In genomic region chr19:10891360-10892108, GRCh38 we compare ENCODE assay signal across 12 cellular contexts. TPM values are rescaled to one million over a fixed set of nuclear protein-coding genes. Genes with fewer than 3 reads are reported as not detected.
A peak's percentile ranks its signal among the peaks of the same experiment; 100 is the strongest.
DNase-seq lines count a peak whose midpoint lies in the region; ATAC-seq and TF ChIP-seq lines count a peak whose summit lies in the region.
"Had no signal": no experiment of that assay in that cellular context is flagged by ENCODE, and none has a peak within 500 bp of the region (broad histone marks: within the 10 kb centered on the region; RNA-seq: fewer than 3 reads in every experiment).

No MANE protein-coding gene starts in this region.

- DNase-seq in NCI-H1417 treated with DMSO at 0.1 percent for 48 hours (lab: John Stamatoyannopoulos, UW) (peak; percentile 63), body of pancreas (peak in 3 of 4 donors; percentile 21 to 52 (median 43)), left colon (peak; percentile 73 to 89), HK-2 (ENCODE audit: unreplicated experiment) (no peak), H4 (ENCODE audit: low spot score) (no peak)
- DNase-seq: activated CD8-positive, alpha-beta T cell treated with anti-CD3 and anti-CD28 coated beads, Interleukin-2, amount 10 ng/mL, durations not matched to agents 7 days and 5 days; activated naive CD8-positive, alpha-beta T cell treated with anti-CD3 and anti-CD28 coated beads for 36 hours; CD4-positive, CD25-positive, alpha-beta regulatory T cell; MM.1S had no signal

- no peak for ATAC-seq in body of pancreas
- ATAC-seq in left colon = peak; percentile 93
- no peak for ATAC-seq in HG03342 (IDR thresholded peaks at IDR 0.05; ENCODE audit: unreplicated experiment)
- no peak for ATAC-seq in GM21717 (IDR thresholded peaks at IDR 0.05; ENCODE audit: unreplicated experiment)
- ATAC-seq: activated CD8-positive, alpha-beta T cell treated with anti-CD3 and anti-CD28 coated beads, Interleukin-2, amount 10 ng/mL, durations not matched to agents 7 days and 5 days had no signal

- H3K4me3 ChIP-seq in body of pancreas (no peak overlapping the region), skeletal muscle tissue (ENCODE audit: low read length in 3 of 3) (peak overlapping the region; percentile 19 to 50 (median 43))

- H3K4me1 ChIP-seq in body of pancreas (peaks cover 20% of the 10 kb centered on the region), skeletal muscle tissue (ENCODE audit: control insufficient read depth in 3 of 3, insufficient read depth in 3 of 3, low read length in 3 of 3) (peaks cover 80 to 81% (median 81%) of the 10 kb centered on the region in 3 donors)

- H3K27ac ChIP-seq in body of pancreas = peak overlapping the region in 2 of 4 donors; percentile 16
- H3K27ac ChIP-seq in skeletal muscle tissue (ENCODE audit: low read depth, low read length) = peak overlapping the region; percentile 91

- H3K27me3 ChIP-seq in body of pancreas (no peaks in the 10 kb centered on the region), skeletal muscle tissue (ENCODE audit: control insufficient read depth in 3 of 3, insufficient read depth in 3 of 3, low read length in 3 of 3) (no peaks in the 10 kb centered on the region)

- TF ChIP-seq CTCF in body of pancreas (IDR thresholded peaks at IDR 0.05) = no peak

- peak overlapping the region; percentile 29 to 83 (median 69) for H3K9ac ChIP-seq in skeletal muscle tissue (ENCODE audit: low read depth in 1 of 3, low read length in 3 of 3)

- H3K36me3 ChIP-seq in body of pancreas (replicated peaks in 1 of 2; ENCODE audit: insufficient read depth in 1 of 2, low read depth in 2 of 2) = no peaks in the 10 kb centered on the region
- no peaks in the 10 kb centered on the region for H3K36me3 ChIP-seq in skeletal muscle tissue (ENCODE audit: control insufficient read depth in 3 of 3, insufficient read depth in 3 of 3, low read length in 3 of 3)

- intact Hi-C loops in body of pancreas (cut with DNase I) = no loop called here
- intact Hi-C loops in left colon (cut with DNase I, micrococcal nuclease) = no loop called here

- no peaks in the 10 kb centered on the region for H3K9me3 ChIP-seq in body of pancreas
- H3K9me3 ChIP-seq in skeletal muscle tissue (ENCODE audit: control insufficient read depth in 3 of 3, low read length in 3 of 3) = no peaks in the 10 kb centered on the region

- no peak for TF ChIP-seq POLR2A in body of pancreas (IDR thresholded peaks at IDR 0.05)

- 66 to 74% methylated on average over 18 to 23 of the region's 23 CpGs for WGBS in body of pancreas, 2 donors

RNA-seq across cellular contexts. Expression of gene CARM1, which starts 20.2 kb away (rescaled TPM):
- total RNA-seq in body of pancreas = 10 to 100 TPM in 1 of 2 donors, 1 to 10 TPM in 1; 6.3 to 11.7 TPM
- 10 to 100 TPM; 48.3 to 58.3 TPM for total RNA-seq in left colon
- total RNA-seq in skeletal muscle tissue = 19.8 TPM
- total RNA-seq in H4 (2014; rRNA removed; shearing (Covaris generic)) = 21.0 and 21.2 TPM in 2 replicates

RNA-seq across cellular contexts. Expression of gene YIPF2, which starts 36.9 kb away (rescaled TPM):
- total RNA-seq in body of pancreas (10 to 100 TPM; 52.7 to 55.3 TPM), left colon (10 to 100 TPM; 57.8 to 64.8 TPM), skeletal muscle tissue (30.3 TPM)
- total RNA-seq in H4 (2014; rRNA removed; shearing (Covaris generic)) = 31.7 and 42.5 TPM in 2 replicates

RNA-seq across cellular contexts. Expression of gene TIMM29, which starts 37.1 kb away (rescaled TPM):
- total RNA-seq in body of pancreas = 10 to 100 TPM; 26.5 to 34.6 TPM
- 10 to 100 TPM; 23.0 to 24.6 TPM for total RNA-seq in left colon
- total RNA-seq in skeletal muscle tissue = 25.6 TPM
- 11.2 and 23.5 TPM in 2 replicates for total RNA-seq in H4 (2014; rRNA removed; shearing (Covaris generic))

RNA-seq across cellular contexts. Expression of gene C19orf38, which starts 43.3 kb away (rescaled TPM):
- under 1 TPM in 1 of 2 donors, not detected in 1; 0.52 TPM for total RNA-seq in body of pancreas
- total RNA-seq in left colon = under 1 TPM; 0.49 to 0.98 TPM
- total RNA-seq in skeletal muscle tissue = 4.2 TPM
- total RNA-seq in H4 (2014; rRNA removed; shearing (Covaris generic)) = not detected in 2 replicates

RNA-seq across cellular contexts. Expression of gene TMED1, which starts 55.5 kb away (rescaled TPM):
- total RNA-seq in body of pancreas = 10 to 100 TPM; 14.5 to 34.6 TPM
- 10 to 100 TPM; 16.9 to 19.5 TPM for total RNA-seq in left colon
- total RNA-seq in skeletal muscle tissue = 39.7 TPM
- total RNA-seq in H4 (2014; rRNA removed; shearing (Covaris generic)) = 66.2 and 100 TPM in 2 replicates

Comparison
In these comparisons a context has a peak if more than half of its experiments do, and no peak if none do; other contexts are left out.
1. DNase-seq: peak in NCI-H1417 treated with DMSO at 0.1 percent for 48 hours (single experiment), body of pancreas (3 of 4) and left colon (2 of 2); none in HK-2 (single experiment) and H4 (single experiment).
2. H3K4me3 ChIP-seq: peak in skeletal muscle tissue (3 of 3); none in body of pancreas (0 of 2).